In genomic region chr4:168408620-168409019, GRCh38 we compare ENCODE assay signal across 9 cellular contexts.
DNase-seq lines count a peak whose midpoint lies in the region; ATAC-seq and TF ChIP-seq lines count a peak whose summit lies in the region.
"Had no signal": no experiment of that assay in that cellular context is flagged by ENCODE, and none has a peak within 500 bp of the region (broad histone marks: within the 10 kb centered on the region; RNA-seq: fewer than 3 reads in every experiment).

No MANE protein-coding gene starts in this region.

- H3K27ac Mint-ChIP-seq in stimulated activated memory B cell treated with anti-CD40 and anti-IgM and Interleukin-4, amounts not matched to agents 10 μg/mL and 1 μg/mL and 100 μg/mL, for 72 hours = no peak overlapping the region
- no peak overlapping the region for H3K27ac Mint-ChIP-seq in T-cell

- H3K9ac ChIP-seq in Karpas-422 (ENCODE audit: low read length) = no peak overlapping the region

- H3K9me2 ChIP-seq in Karpas-422 (replicated peaks; ENCODE audit: insufficient read depth, low read length) = no peaks in the 10 kb centered on the region

- H3K4me3 Mint-ChIP-seq in stimulated activated memory B cell treated with anti-CD40 and anti-IgM and Interleukin-4, amounts not matched to agents 10 μg/mL and 1 μg/mL and 100 μg/mL, for 72 hours = no peak overlapping the region
- H3K4me3 Mint-ChIP-seq in T-cell = no peak overlapping the region
- H3K4me3 Mint-ChIP-seq: central memory CD8-positive, alpha-beta T cell had no signal

- H3K4me3 ChIP-seq in epithelial cell of esophagus (ENCODE audit: low read length) (no peak overlapping the region), osteoblast (ENCODE audit: insufficient read depth, low read length) (peak overlapping the region; percentile 17), Karpas-422 (ENCODE audit: low read length) (no peak overlapping the region)

- no peaks in the 10 kb centered on the region for H3K27me3 Mint-ChIP-seq in stimulated activated memory B cell treated with anti-CD40 and anti-IgM and Interleukin-4, amounts not matched to agents 10 μg/mL and 1 μg/mL and 100 μg/mL, for 72 hours
- H3K27me3 Mint-ChIP-seq in T-cell = no peaks in the 10 kb centered on the region
- H3K27me3 Mint-ChIP-seq: central memory CD8-positive, alpha-beta T cell had no signal

- DNase-seq in Caki2 (ENCODE audit: low read depth) (peak; percentile 74), NCI-H2171 treated with DMSO at 0.1 percent for 48 hours (lab: John Stamatoyannopoulos, UW) (peak; percentile 77), epithelial cell of esophagus (ENCODE audit: low read depth) (peak; percentile 93), osteoblast (ENCODE audit: insufficient read length, low spot score, missing footprints) (peak; percentile 71), T-cell (no peak), Karpas-422 (no peak)

- H3K27ac ChIP-seq in osteoblast (ENCODE audit: low read depth, low read length) = peak overlapping the region; percentile 98
- H3K27ac ChIP-seq in Karpas-422 (ENCODE audit: low read length) = no peak overlapping the region

- in situ Hi-C loops in Caki2 (cut with HindIII; ENCODE audit: low pct_unique_long_range_greater_than_20kb, low sequenced_read_pairs) = no loop called here

- no peaks in the 10 kb centered on the region for H3K4me1 Mint-ChIP-seq in stimulated activated memory B cell treated with anti-CD40 and anti-IgM and Interleukin-4, amounts not matched to agents 10 μg/mL and 1 μg/mL and 100 μg/mL, for 72 hours
- no peaks in the 10 kb centered on the region for H3K4me1 Mint-ChIP-seq in T-cell

- no peaks in the 10 kb centered on the region for H3K9me3 Mint-ChIP-seq in stimulated activated memory B cell treated with anti-CD40 and anti-IgM and Interleukin-4, amounts not matched to agents 10 μg/mL and 1 μg/mL and 100 μg/mL, for 72 hours
- no peaks in the 10 kb centered on the region for H3K9me3 Mint-ChIP-seq in T-cell
- H3K9me3 Mint-ChIP-seq: central memory CD8-positive, alpha-beta T cell had no signal

- peaks cover 51% of the 10 kb centered on the region for H3K36me3 Mint-ChIP-seq in stimulated activated memory B cell treated with anti-CD40 and anti-IgM and Interleukin-4, amounts not matched to agents 10 μg/mL and 1 μg/mL and 100 μg/mL, for 72 hours
- H3K36me3 Mint-ChIP-seq in T-cell = peaks cover 70% of the 10 kb centered on the region

- TF ChIP-seq CTCF in epithelial cell of esophagus (IDR thresholded peaks at IDR 0.05; ENCODE audit: insufficient read depth, low read depth, low read length, missing control alignments) (no peak), osteoblast (IDR thresholded peaks at IDR 0.05; ENCODE audit: extremely low read depth, low read depth, low read length) (no peak)

- no peaks in the 10 kb centered on the region for H3K79me2 ChIP-seq in osteoblast (ENCODE audit: insufficient read depth, low read length)
- no peaks in the 10 kb centered on the region for H3K79me2 ChIP-seq in Karpas-422 (ENCODE audit: low read length)

- H3K36me3 ChIP-seq in osteoblast (ENCODE audit: insufficient read depth, low read length) (peaks cover 9% of the 10 kb centered on the region), Karpas-422 (ENCODE audit: insufficient read depth, low read length) (no peaks in the 10 kb centered on the region)

- H3K27me3 ChIP-seq in osteoblast (ENCODE audit: insufficient read depth, low read length) (no peaks in the 10 kb centered on the region), Karpas-422 (ENCODE audit: low read length) (no peaks in the 10 kb centered on the region)

- peak overlapping the region; percentile 71 for H3K4me2 ChIP-seq in osteoblast (ENCODE audit: insufficient read depth, low read length)
- H3K4me2 ChIP-seq in Karpas-422 (ENCODE audit: low read depth, low read length, poor library complexity, severe bottlenecking) = no peak overlapping the region

- H4K20me1 ChIP-seq in osteoblast (ENCODE audit: insufficient read depth, low read length) (no peaks in the 10 kb centered on the region), Karpas-422 (ENCODE audit: insufficient read depth, low read depth, low read length) (no peaks in the 10 kb centered on the region)

- H3K4me1 ChIP-seq in osteoblast (ENCODE audit: insufficient read depth, low read length) (peaks cover 23% of the 10 kb centered on the region), Karpas-422 (ENCODE audit: low read length) (no peaks in the 10 kb centered on the region)

- CTCF ChIA-PET in T-cell (lab: Charles Lee) = no interaction called here

- no peak for ATAC-seq in GM21529 (IDR thresholded peaks at IDR 0.05; ENCODE audit: unreplicated experiment)
- no peak for ATAC-seq in stimulated activated memory B cell treated with anti-CD40 and anti-IgM and Interleukin-4, amounts not matched to agents 10 μg/mL and 1 μg/mL and 100 μg/mL, for 72 hours
- ATAC-seq in T-cell (replicated peaks in 1 of 4) = no peak

- no peak overlapping the region for H2AFZ ChIP-seq in osteoblast (ENCODE audit: low read length)
- H2AFZ ChIP-seq in Karpas-422 (ENCODE audit: low read length) = no peak overlapping the region

- H3K9me3 ChIP-seq in osteoblast (ENCODE audit: low read depth, low read length) (no peaks in the 10 kb centered on the region), Karpas-422 (ENCODE audit: low read length) (no peaks in the 10 kb centered on the region)

- POLR2A ChIA-PET in T-cell (lab: Charles Lee) = no interaction called here

Comparison
In these comparisons a context has a peak if more than half of its experiments do, and no peak if none do; other contexts are left out.
1. DNase-seq: peak in Caki2 (single experiment), NCI-H2171 treated with DMSO at 0.1 percent for 48 hours (single experiment), epithelial cell of esophagus (single experiment) and osteoblast (single experiment); none in T-cell (0 of 34) and Karpas-422 (single experiment).